In genomic region chr3:10195692-10196091, GRCh38 we compare ENCODE assay signal across 2 cellular contexts.
TF ChIP-seq lines count a peak whose summit lies in the region.

No MANE protein-coding gene starts in this region.

TF ChIP-seq in K562, 482 proteins besides CTCF, POLR2A, EP300 and RAD21:
- TF ChIP-seq SFPQ (IDR thresholded peaks at IDR 0.05; ENCODE audit: low read depth, low read length) = no peak
- no peak for TF ChIP-seq ETV6 (IDR thresholded peaks at IDR 0.05; ENCODE audit: borderline replicate concordance in 1 of 2, low read depth in 2 of 2, low read length in 1 of 2)
- TF ChIP-seq ETV6 (CRISPR knock-in tag; IDR thresholded peaks at IDR 0.05; ENCODE audit: borderline replicate concordance) = peak; percentile 14; the same call in 1 of the 2 replicates
- peak; percentile 43; the same call in 1 of the 2 replicates for TF ChIP-seq ZNF592 (IDR thresholded peaks at IDR 0.05)
- TF ChIP-seq FOXA3 (CRISPR knock-in tag; conservative IDR thresholded peaks at IDR 0.05 in 1 of 2, IDR thresholded peaks at IDR 0.05 in 1 of 2) = peak in 1 of 2 experiments; percentile 47; a peak in 1 of 4 replicates
- no peak for TF ChIP-seq CHD4 (IDR thresholded peaks at IDR 0.05; ENCODE audit: insufficient read depth, insufficient replicate concordance, low read depth, low read length, poor library complexity, severe bottlenecking)
- 0 out of 2 replicates have a peak, but pooled peaks have one; percentile 40 for TF ChIP-seq ZNF232 (CRISPR knock-in tag; IDR thresholded peaks at IDR 0.05)
- TF ChIP-seq PKNOX1 (IDR thresholded peaks at IDR 0.05) = peak; percentile 22; the same call in 1 of the 2 replicates
- no peak for TF ChIP-seq KLF1 (tag; IDR thresholded peaks at IDR 0.05)

TF ChIP-seq in HEK293T, 16 proteins besides CTCF, POLR2A, EP300 and RAD21 (continued from another document):
- no peak for TF ChIP-seq CTBP1 (IDR thresholded peaks at IDR 0.05; ENCODE audit: borderline replicate concordance)
- TF ChIP-seq SUZ12 (IDR thresholded peaks at IDR 0.05) = no peak
- no peak for TF ChIP-seq ZNF384 (IDR thresholded peaks at IDR 0.05)
- TF ChIP-seq TARDBP (IDR thresholded peaks at IDR 0.05) = no peak
- no peak for TF ChIP-seq ARNT (IDR thresholded peaks at IDR 0.05)
- no peak for TF ChIP-seq ELF4 (IDR thresholded peaks at IDR 0.05)
